In genomic region chr17:76528156-76528527, GRCh38 we compare ENCODE assay signal across 8 cellular contexts. TPM values are rescaled to one million over a fixed set of nuclear protein-coding genes. Genes with fewer than 3 reads are reported as not detected.
DNase-seq lines count a peak whose midpoint lies in the region; ATAC-seq and TF ChIP-seq lines count a peak whose summit lies in the region.

No MANE protein-coding gene starts in this region.

- TF ChIP-seq CTCF in OCI-LY7 (conservative IDR thresholded peaks at IDR 0.05; ENCODE audit: low read length), result no peak
- no peak for TF ChIP-seq CTCF in heart right ventricle (IDR thresholded peaks at IDR 0.05)

- no peaks in the 10 kb centered on the region for H3K9me2 ChIP-seq in OCI-LY7 (ENCODE audit: insufficient read depth, low read length)

- H3K4me2 ChIP-seq in OCI-LY7 (ENCODE audit: low read length), result peak overlapping the region; percentile 84

- H3K36me3 ChIP-seq in OCI-LY7 (ENCODE audit: insufficient read depth, low read length), result no peaks in the 10 kb centered on the region
- H3K36me3 ChIP-seq in heart right ventricle, result no peaks in the 10 kb centered on the region
- peaks cover 0 to 3% (median 0%) of the 10 kb centered on the region in 5 donors for H3K36me3 ChIP-seq in subcutaneous abdominal adipose tissue (ENCODE audit: control insufficient read depth in 5 of 5, insufficient read depth in 5 of 5, low read length in 5 of 5)

- peak; percentile 93 for DNase-seq in OCI-LY7 (ENCODE audit: low spot score)
- peak in 1 of 2 donors; percentile 42 for DNase-seq in heart right ventricle
- no peak for DNase-seq in epidermal melanocyte (ENCODE audit: insufficient read length, low spot score)
- no peak for DNase-seq in stimulated activated CD4-positive, alpha-beta T cell treated with anti-CD3 and anti-CD28 coated beads, Interleukin-4, amount 100 ng/mL, for 1 hour
- DNase-seq in inferior parietal cortex (ENCODE audit: extremely low spot score), result no peak

- H3K79me2 ChIP-seq in OCI-LY7 (ENCODE audit: insufficient read depth, low read depth, low read length), result no peaks in the 10 kb centered on the region

- no peaks in the 10 kb centered on the region for H3K27me3 ChIP-seq in heart right ventricle
- H3K27me3 ChIP-seq in subcutaneous abdominal adipose tissue (ENCODE audit: control insufficient read depth in 5 of 5, insufficient read depth in 4 of 5, low read length in 5 of 5), result peaks cover 0 to 8% (median 0%) of the 10 kb centered on the region in 5 donors

- peak overlapping the region; percentile 82 for H2AFZ ChIP-seq in OCI-LY7 (ENCODE audit: low read length)

- CTCF ChIA-PET in OCI-LY7 (lab: Charles Lee; ENCODE audit: unreplicated experiment), result interaction anchor here (0.7 to 1.8 kb wide), 9 partner anchors 17 to 254 kb away, joined by 3 to 7 read pairs (median 4); no protein-coding TSS in a partner anchor

- 51 to 60% methylated on average over 15 of the region's 15 CpGs for WGBS in heart right ventricle, 2 donors

- H3K4me1 ChIP-seq in OCI-LY7 (ENCODE audit: insufficient read depth, low read length, poor library complexity, severe bottlenecking) (peaks cover 47% of the 10 kb centered on the region), heart right ventricle (peaks cover 45 to 82% (median 65%) of the 10 kb centered on the region in 9 donors), subcutaneous abdominal adipose tissue (ENCODE audit: control insufficient read depth in 5 of 5, insufficient read depth in 5 of 5, low read length in 5 of 5) (peaks cover 28 to 68% (median 68%) of the 10 kb centered on the region in 5 donors)

- POLR2A ChIA-PET in OCI-LY7 (lab: Charles Lee), result interaction anchor here (0.5 to 3.3 kb wide), 14 partner anchors 12 to 873 kb away, joined by 3 to 53 read pairs (median 3); partner anchors contain the start of gene PRCD

- ATAC-seq in GM21390 (IDR thresholded peaks at IDR 0.05; ENCODE audit: unreplicated experiment) (peak; percentile 35), heart right ventricle (no peak), HG02852 (IDR thresholded peaks at IDR 0.05; ENCODE audit: unreplicated experiment) (no peak)

- intact Hi-C loops in OCI-LY7 (cut with micrococcal nuclease; ENCODE audit: unreplicated experiment) (loop anchor here (1.0 kb wide), 2 partner anchors 19 to 29 kb away; no protein-coding TSS in a partner anchor), heart right ventricle (cut with DNase I) (loop anchor here in 2 of 10 donors (10.0 kb wide), 1 partner anchor 97 kb away; no protein-coding TSS in a partner anchor)

- no peaks in the 10 kb centered on the region for H4K20me1 ChIP-seq in OCI-LY7 (ENCODE audit: insufficient read depth, low read length)

- H3K9me3 ChIP-seq in OCI-LY7 (ENCODE audit: low read length) (no peaks in the 10 kb centered on the region), heart right ventricle (no peaks in the 10 kb centered on the region), subcutaneous abdominal adipose tissue (ENCODE audit: control insufficient read depth in 5 of 5, low read length in 5 of 5) (no peaks in the 10 kb centered on the region)

- H3K27ac ChIP-seq in OCI-LY7 (ENCODE audit: low read depth, low read length, poor library complexity, severe bottlenecking) (peak overlapping the region; percentile 94), heart right ventricle (peak overlapping the region; percentile 93 to 99 (median 96)), subcutaneous abdominal adipose tissue (ENCODE audit: low read depth, low read length) (peak overlapping the region; percentile 100)

- H3K9ac ChIP-seq in subcutaneous abdominal adipose tissue (ENCODE audit: low read length in 5 of 5), result peak overlapping the region in 4 of 5 donors; percentile 63 to 88 (median 74)

- no TSS peak for BruUV-seq in OCI-LY7 (replicated peaks; lab: Mats Ljungman, UMichigan)

- H3K4me3 ChIP-seq in OCI-LY7 (ENCODE audit: low read depth, low read length, poor library complexity, severe bottlenecking) (peak overlapping the region; percentile 68), heart right ventricle (peak overlapping the region in 9 of 10 donors; percentile 20 to 49 (median 35)), subcutaneous abdominal adipose tissue (ENCODE audit: low read depth in 1 of 5, low read length in 5 of 5) (peak overlapping the region in 3 of 5 donors; percentile 19 to 44 (median 36))

RNA-seq across cellular contexts. Expression of gene CYGB, which starts 9.4 kb away (rescaled TPM):
- 0.33 and 0.57 TPM in 2 replicates for total RNA-seq in OCI-LY7 (2014; rRNA removed; shearing (Covaris generic))
- total RNA-seq in OCI-LY7 (2022) (0.22 and 0.44 TPM in 2 replicates), heart right ventricle (10 to 100 TPM in 9 of 10 donors, 1 to 10 TPM in 1; 9.3 to 50.5 (median 17.9) TPM)
- 10 to 100 TPM; 36.0 to 57.7 TPM for polyA plus RNA-seq in heart right ventricle

RNA-seq across cellular contexts. Expression of gene PRCD, which starts 11.7 kb away (rescaled TPM):
- 5.7 and 6.3 TPM in 2 replicates for total RNA-seq in OCI-LY7 (2014; rRNA removed; shearing (Covaris generic))
- total RNA-seq in OCI-LY7 (2022) (11.7 and 15.9 TPM in 2 replicates), heart right ventricle (1 to 10 TPM; 1.5 to 5.4 (median 2.4) TPM)
- polyA plus RNA-seq in heart right ventricle, result 10 to 100 TPM in 1 of 2 donors, 1 to 10 TPM in 1; 3.7 to 17.3 TPM

RNA-seq across cellular contexts. Expression of gene RHBDF2, which starts 26.9 kb away (rescaled TPM):
- 122 and 144 TPM in 2 replicates for total RNA-seq in OCI-LY7 (2014; rRNA removed; shearing (Covaris generic))
- total RNA-seq in OCI-LY7 (2022), result 158 and 173 TPM in 2 replicates
- total RNA-seq in heart right ventricle, result 10 to 100 TPM in 4 of 10 donors, 1 to 10 TPM in 6; 6.5 to 33.1 (median 7.7) TPM
- polyA plus RNA-seq in heart right ventricle, result 10 to 100 TPM; 13.5 to 27.0 TPM

RNA-seq across cellular contexts. Expression of gene ST6GALNAC2, which starts 57.5 kb away (rescaled TPM):
- not detected in 2 replicates for total RNA-seq in OCI-LY7 (2014; rRNA removed; shearing (Covaris generic))
- total RNA-seq in OCI-LY7 (2022), result not detected in 2 replicates
- 1 to 10 TPM; 3.7 to 8.4 (median 6.1) TPM for total RNA-seq in heart right ventricle
- polyA plus RNA-seq in heart right ventricle, result 1 to 10 TPM; 1.5 to 4.5 TPM

Comparison
In these comparisons a context has a peak if more than half of its experiments do, and no peak if none do; other contexts are left out.
1. RNA of gene CYGB, which starts 9.4 kb away (total RNA-seq): 9.3 to 50.5 TPM in heart right ventricle; 0.22 to 0.57 TPM in OCI-LY7; every median in the first group is over 4 times any median in the second.
2. Peak in every context shown above with its lines, with median percentiles within 50 percentile points of each other: H3K27ac ChIP-seq and H3K4me3 ChIP-seq.